10 cellular contexts compared by ENCODE assay signal in the genomic region with DNA sequence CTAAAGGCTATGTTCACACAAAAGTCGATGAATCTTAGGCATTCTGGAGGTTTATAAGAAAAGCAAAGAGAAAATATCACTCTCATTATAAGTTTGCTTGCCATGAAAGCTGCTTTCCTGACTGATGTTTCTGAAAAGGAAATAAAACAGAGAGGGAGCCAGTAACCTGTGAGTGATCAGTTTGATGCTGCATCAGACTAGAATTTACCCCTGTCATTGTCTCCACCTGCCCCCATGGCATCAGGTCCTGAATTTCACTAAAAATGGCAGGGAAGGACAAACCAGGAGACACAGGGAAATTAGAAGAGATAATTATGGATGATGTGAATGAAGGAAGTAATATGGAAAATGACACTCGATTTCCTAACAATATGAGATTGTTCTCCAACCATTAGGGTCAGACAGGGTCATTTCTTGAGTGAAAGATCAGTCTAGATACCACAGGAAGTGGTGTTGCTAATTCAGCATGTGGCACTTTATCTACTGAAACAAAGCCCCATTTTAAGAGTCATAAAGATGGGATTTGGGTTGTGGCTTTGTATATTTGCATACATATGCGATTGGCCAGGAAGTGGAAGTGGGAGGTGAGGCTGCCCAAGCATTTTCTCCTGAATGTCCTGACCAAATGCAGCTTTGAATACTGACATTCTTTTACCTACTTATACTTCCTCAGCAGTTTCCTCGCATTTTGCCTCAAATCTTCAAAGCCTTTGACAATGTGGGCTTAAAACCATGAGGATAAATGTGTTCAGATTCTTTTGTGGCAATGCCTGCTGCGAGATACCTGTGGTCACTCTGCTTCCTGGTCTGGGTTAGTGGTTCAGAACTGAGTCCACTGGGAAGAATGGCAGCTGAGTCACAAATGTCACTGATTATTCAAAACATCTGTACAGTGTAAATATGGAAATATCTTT. TPM values are rescaled to one million over a fixed set of nuclear protein-coding genes. Genes with fewer than 3 reads are reported as not detected.
A peak's percentile ranks its signal among the peaks of the same experiment; 100 is the strongest.
DNase-seq lines count a peak whose midpoint lies in the region; ATAC-seq and TF ChIP-seq lines count a peak whose summit lies in the region.
"Had no signal": no experiment of that assay in that cellular context is flagged by ENCODE, and none has a peak within 500 bp of the region (broad histone marks: within the 10 kb centered on the region; RNA-seq: fewer than 3 reads in every experiment).

No MANE protein-coding gene starts in this region.

- H3K4me1 Mint-ChIP-seq in activated naive CD4-positive, alpha-beta T cell treated with anti-CD3 and anti-CD28 coated beads for 36 hours (ENCODE audit: low read depth) = peaks cover 8% of the 10 kb centered on the region
- peaks cover 12 to 18% of the 10 kb centered on the region in 2 donors for H3K4me1 Mint-ChIP-seq in stimulated activated naive B cell treated with anti-CD40 and anti-IgM and Interleukin-4, amounts not matched to agents 10 μg/mL and 1 μg/mL and 100 μg/mL, for 72 hours

- H3K27me3 Mint-ChIP-seq in activated naive CD4-positive, alpha-beta T cell treated with anti-CD3 and anti-CD28 coated beads for 36 hours (ENCODE audit: low read depth) = no peaks in the 10 kb centered on the region
- peaks cover 5 to 19% of the 10 kb centered on the region in 2 donors for H3K27me3 Mint-ChIP-seq in stimulated activated naive B cell treated with anti-CD40 and anti-IgM and Interleukin-4, amounts not matched to agents 10 μg/mL and 1 μg/mL and 100 μg/mL, for 72 hours

- no peak for TF ChIP-seq CTCF in sigmoid colon (IDR thresholded peaks at IDR 0.05)

- H3K9me3 Mint-ChIP-seq in activated naive CD4-positive, alpha-beta T cell treated with anti-CD3 and anti-CD28 coated beads for 36 hours = no peaks in the 10 kb centered on the region
- no peaks in the 10 kb centered on the region for H3K9me3 Mint-ChIP-seq in stimulated activated naive B cell treated with anti-CD40 and anti-IgM and Interleukin-4, amounts not matched to agents 10 μg/mL and 1 μg/mL and 100 μg/mL, for 72 hours
- H3K9me3 Mint-ChIP-seq: naive thymus-derived CD8-positive, alpha-beta T cell had no signal

- H3K27me3 ChIP-seq in sigmoid colon = no peaks in the 10 kb centered on the region

- TF ChIP-seq POLR2A in sigmoid colon (IDR thresholded peaks at IDR 0.05) = no peak

- H3K27ac Mint-ChIP-seq in activated naive CD4-positive, alpha-beta T cell treated with anti-CD3 and anti-CD28 coated beads for 36 hours = no peak overlapping the region
- no peak overlapping the region for H3K27ac Mint-ChIP-seq in stimulated activated naive B cell treated with anti-CD40 and anti-IgM and Interleukin-4, amounts not matched to agents 10 μg/mL and 1 μg/mL and 100 μg/mL, for 72 hours
- H3K27ac Mint-ChIP-seq: CD4-positive, CD25-positive, alpha-beta regulatory T cell had no signal

- TF ChIP-seq EP300 in sigmoid colon (IDR thresholded peaks at IDR 0.05) = no peak

- no peak overlapping the region for H3K4me3 Mint-ChIP-seq in activated naive CD4-positive, alpha-beta T cell treated with anti-CD3 and anti-CD28 coated beads for 36 hours
- H3K4me3 Mint-ChIP-seq in stimulated activated naive B cell treated with anti-CD40 and anti-IgM and Interleukin-4, amounts not matched to agents 10 μg/mL and 1 μg/mL and 100 μg/mL, for 72 hours = no peak overlapping the region
- H3K4me3 Mint-ChIP-seq: CD4-positive, CD25-positive, alpha-beta regulatory T cell had no signal

- intact Hi-C loops in activated naive CD4-positive, alpha-beta T cell treated with anti-CD3 and anti-CD28 coated beads for 36 hours (cut with micrococcal nuclease) = no loop called here
- intact Hi-C loops in sigmoid colon (cut with DNase I) = no loop called here

- no peak overlapping the region for H3K27ac ChIP-seq in sigmoid colon

- H3K36me3 ChIP-seq in sigmoid colon = no peaks in the 10 kb centered on the region

- CTCF ChIA-PET in activated naive CD4-positive, alpha-beta T cell treated with anti-CD3 and anti-CD28 coated beads for 36 hours (lab: Charles Lee) = interaction anchor here (1.1 to 1.3 kb wide), 2 partner anchors 8 to 172 kb away, joined by 3 to 7 read pairs; no protein-coding TSS in a partner anchor

- peak; percentile 21 for DNase-seq in activated naive CD4-positive, alpha-beta T cell treated with anti-CD3 and anti-CD28 coated beads for 36 hours
- DNase-seq in activated naive CD4-positive, alpha-beta T cell (lab: John Stamatoyannopoulos, UW) = no peak
- DNase-seq in UCSD-AML1 (lab: John Stamatoyannopoulos, UW; ENCODE audit: unreplicated experiment) = peak; percentile 13
- peak; percentile 4 for DNase-seq in stimulated activated naive B cell treated with anti-CD40 and anti-IgM and Interleukin-4, amounts not matched to agents 10 μg/mL and 1 μg/mL and 100 μg/mL, for 72 hours
- DNase-seq in RKO (ENCODE audit: low spot score) = no peak
- no peak for DNase-seq in sigmoid colon
- no peak for DNase-seq in cerebellar nuclear complex (lab: John Stamatoyannopoulos, UW)
- DNase-seq: naive thymus-derived CD8-positive, alpha-beta T cell had no signal

- H3K4me3 ChIP-seq in sigmoid colon = no peak overlapping the region

- H3K4me1 ChIP-seq in sigmoid colon = no peaks in the 10 kb centered on the region

- no peaks in the 10 kb centered on the region for H3K9me3 ChIP-seq in sigmoid colon

- 47 to 59% methylated on average over 5 of the region's 5 CpGs for WGBS in sigmoid colon, 2 donors

- ATAC-seq in HG03066 (IDR thresholded peaks at IDR 0.05; ENCODE audit: low read depth, unreplicated experiment) = peak; percentile 96
- peak; percentile 81 to 89 for ATAC-seq in stimulated activated naive B cell treated with anti-CD40 and anti-IgM and Interleukin-4, amounts not matched to agents 10 μg/mL and 1 μg/mL and 100 μg/mL, for 72 hours (replicated peaks)

- H3K36me3 Mint-ChIP-seq in activated naive CD4-positive, alpha-beta T cell treated with anti-CD3 and anti-CD28 coated beads for 36 hours (ENCODE audit: low read depth) = no peaks in the 10 kb centered on the region
- no peaks in the 10 kb centered on the region for H3K36me3 Mint-ChIP-seq in stimulated activated naive B cell treated with anti-CD40 and anti-IgM and Interleukin-4, amounts not matched to agents 10 μg/mL and 1 μg/mL and 100 μg/mL, for 72 hours
- H3K36me3 Mint-ChIP-seq: CD4-positive, CD25-positive, alpha-beta regulatory T cell; naive thymus-derived CD8-positive, alpha-beta T cell had no signal

RNA-seq across cellular contexts. Expression of a gene that starts 29.7 kb away (rescaled TPM):
- not detected for total RNA-seq in activated naive CD4-positive, alpha-beta T cell treated with anti-CD3 and anti-CD28 coated beads for 36 hours
- total RNA-seq in sigmoid colon = 1 to 10 TPM; 1.2 to 3.6 (median 2.7) TPM
- polyA plus RNA-seq in sigmoid colon = under 1 TPM in 2 of 3 donors, not detected in 1; under 0.01 to 0.29 TPM
- total RNA-seq: CD4-positive, CD25-positive, alpha-beta regulatory T cell had no signal
- polyA plus RNA-seq: naive thymus-derived CD8-positive, alpha-beta T cell had no signal

Comparison
In these comparisons a context has a peak if more than half of its experiments do, and no peak if none do; other contexts are left out.
1. DNase-seq: peak in activated naive CD4-positive, alpha-beta T cell treated with anti-CD3 and anti-CD28 coated beads for 36 hours (single experiment), UCSD-AML1 (single experiment) and stimulated activated naive B cell treated with anti-CD40 and anti-IgM and Interleukin-4, amounts not matched to agents 10 μg/mL and 1 μg/mL and 100 μg/mL, for 72 hours (single experiment); none in activated naive CD4-positive, alpha-beta T cell (0 of 4), RKO (single experiment), sigmoid colon (single experiment) and cerebellar nuclear complex (0 of 2).